In genomic region chr5:133686566-133686965, GRCh38 we compare ENCODE assay signal across 2 cellular contexts.
TF ChIP-seq lines count a peak whose summit lies in the region.

No MANE protein-coding gene starts in this region.

TF ChIP-seq in H1, 55 proteins besides CTCF, POLR2A, EP300 and RAD21:
- no peak for TF ChIP-seq PHF8 (conservative IDR thresholded peaks at IDR 0.05; ENCODE audit: low read depth, low read length)
- no peak for TF ChIP-seq SIX5 (IDR thresholded peaks at IDR 0.05; ENCODE audit: low read depth, low read length)
- TF ChIP-seq CHD7 (IDR thresholded peaks at IDR 0.05; ENCODE audit: insufficient replicate concordance, low read length) = no peak
- no peak for TF ChIP-seq SUZ12 (IDR thresholded peaks at IDR 0.05; ENCODE audit: low read length)
- no peak for TF ChIP-seq KDM4A (IDR thresholded peaks at IDR 0.05; ENCODE audit: low read depth, low read length, severe bottlenecking)
- TF ChIP-seq NANOG (IDR thresholded peaks at IDR 0.05; ENCODE audit: insufficient read depth, low read depth, low read length, poor library complexity, severe bottlenecking) = no peak
TF ChIP-seq in H1: peak in this region for 0.

TF ChIP-seq in HEK293T, 16 proteins besides CTCF, POLR2A, EP300 and RAD21:
- no peak for TF ChIP-seq FOXK2 (IDR thresholded peaks at IDR 0.05)
- TF ChIP-seq, protein P1, sequence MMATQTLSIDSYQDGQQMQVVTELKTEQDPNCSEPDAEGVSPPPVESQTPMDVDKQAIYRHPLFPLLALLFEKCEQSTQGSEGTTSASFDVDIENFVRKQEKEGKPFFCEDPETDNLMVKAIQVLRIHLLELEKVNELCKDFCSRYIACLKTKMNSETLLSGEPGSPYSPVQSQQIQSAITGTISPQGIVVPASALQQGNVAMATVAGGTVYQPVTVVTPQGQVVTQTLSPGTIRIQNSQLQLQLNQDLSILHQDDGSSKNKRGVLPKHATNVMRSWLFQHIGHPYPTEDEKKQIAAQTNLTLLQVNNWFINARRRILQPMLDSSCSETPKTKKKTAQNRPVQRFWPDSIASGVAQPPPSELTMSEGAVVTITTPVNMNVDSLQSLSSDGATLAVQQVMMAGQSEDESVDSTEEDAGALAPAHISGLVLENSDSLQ (IDR thresholded peaks at IDR 0.05) = no peak
TF ChIP-seq in HEK293T: peak in this region for 0.
